Comparison of ENCODE assay signal across 9 cellular contexts in genomic region chr21:39676054-39676771, GRCh38.
DNase-seq lines count a peak whose midpoint lies in the region; ATAC-seq, FAIRE-seq and TF ChIP-seq lines count a peak whose summit lies in the region.
"Had no signal": no experiment of that assay in that cellular context is flagged by ENCODE, and none has a peak within 500 bp of the region (broad histone marks: within the 10 kb centered on the region; RNA-seq: fewer than 3 reads in every experiment).

No MANE protein-coding gene starts in this region.

- CTCF ChIA-PET in HepG2 (lab: Yijun Ruan, JAX; ENCODE audit: low intra/inter-chr PET ratio, low total read pairs), result no interaction called here
- CTCF ChIA-PET in activated CD4-positive, alpha-beta T cell treated with anti-CD3 and anti-CD28 coated beads, Interleukin-2, amount 10 ng/mL, durations not matched to agents 7 days and 5 days (lab: Charles Lee), result no interaction called here

- TF ChIP-seq EP300 in HepG2 (IDR thresholded peaks at IDR 0.05; ENCODE audit: low read depth in 2 of 2, low read length in 2 of 2) (no peak), HepG2 (CRISPR knock-in tag; IDR thresholded peaks at IDR 0.05; ENCODE audit: borderline replicate concordance) (no peak)

- intact Hi-C loops in activated T-helper 1 cell treated with anti-CD3 and anti-CD28 coated beads, Interleukin-12 subunit alpha, Interleukin-12 subunit beta, Interleukin-2, Interleukin-4 antibody, amounts not matched to agents 30 ng/mL and 10 ng/mL and 1 ng/mL, durations not matched to agents 14 hours and 24 hours and 36 hours (cut with micrococcal nuclease), result no loop called here
- intact Hi-C loops in HepG2 (cut with micrococcal nuclease; ENCODE audit: unreplicated experiment), result no loop called here

- in situ Hi-C loops in HepG2 (cut with HindIII; ENCODE audit: extremely low pct_ligation_motif_present, low pct_unique_long_range_greater_than_20kb), result no loop called here

- H3K27ac ChIP-seq in HepG2 (ENCODE audit: extremely low read length, insufficient read depth, low read length), result no peak overlapping the region
- H3K27ac ChIP-seq: BLaER1 treated with 17β-estradiol and CSF1 and Interleukin-3, amounts not matched to agents 10 nM and 100 nM had no signal

- no peak overlapping the region for H2AFZ ChIP-seq in HepG2 (ENCODE audit: low read length)

- H3K9me3 Mint-ChIP-seq in activated T-helper 1 cell treated with anti-CD3 and anti-CD28 coated beads, Interleukin-12 subunit alpha, Interleukin-12 subunit beta, Interleukin-2, Interleukin-4 antibody, amounts not matched to agents 30 ng/mL and 10 ng/mL and 1 ng/mL, durations not matched to agents 14 hours and 24 hours and 36 hours, result peaks cover 4% of the 10 kb centered on the region
- no peaks in the 10 kb centered on the region for H3K9me3 Mint-ChIP-seq in immature natural killer cell
- no peaks in the 10 kb centered on the region for H3K9me3 Mint-ChIP-seq in activated CD4-positive, alpha-beta T cell treated with anti-CD3 and anti-CD28 coated beads, Interleukin-2, amount 10 ng/mL, durations not matched to agents 7 days and 5 days

- no peaks in the 10 kb centered on the region for H3K36me3 Mint-ChIP-seq in activated T-helper 1 cell treated with anti-CD3 and anti-CD28 coated beads, Interleukin-12 subunit alpha, Interleukin-12 subunit beta, Interleukin-2, Interleukin-4 antibody, amounts not matched to agents 30 ng/mL and 10 ng/mL and 1 ng/mL, durations not matched to agents 14 hours and 24 hours and 36 hours (ENCODE audit: low read depth)
- no peaks in the 10 kb centered on the region for H3K36me3 Mint-ChIP-seq in immature natural killer cell
- H3K36me3 Mint-ChIP-seq in activated CD4-positive, alpha-beta T cell treated with anti-CD3 and anti-CD28 coated beads, Interleukin-2, amount 10 ng/mL, durations not matched to agents 7 days and 5 days (ENCODE audit: low read depth), result no peaks in the 10 kb centered on the region

- no peaks in the 10 kb centered on the region for H3K79me2 ChIP-seq in HepG2 (ENCODE audit: insufficient read depth, low read length)

- H3K4me1 ChIP-seq in BE2C, result no peaks in the 10 kb centered on the region
- H3K4me1 ChIP-seq in HepG2 (ENCODE audit: insufficient read depth, low read length), result no peaks in the 10 kb centered on the region
- H3K4me1 ChIP-seq: BLaER1 treated with 17β-estradiol and CSF1 and Interleukin-3, amounts not matched to agents 10 nM and 100 nM had no signal

- FAIRE-seq in HepG2 (lab: Jason Lieb, UNC), result no peak

- H3K4me1 Mint-ChIP-seq in activated T-helper 1 cell treated with anti-CD3 and anti-CD28 coated beads, Interleukin-12 subunit alpha, Interleukin-12 subunit beta, Interleukin-2, Interleukin-4 antibody, amounts not matched to agents 30 ng/mL and 10 ng/mL and 1 ng/mL, durations not matched to agents 14 hours and 24 hours and 36 hours (ENCODE audit: low read depth), result no peaks in the 10 kb centered on the region
- no peaks in the 10 kb centered on the region for H3K4me1 Mint-ChIP-seq in immature natural killer cell
- no peaks in the 10 kb centered on the region for H3K4me1 Mint-ChIP-seq in activated CD4-positive, alpha-beta T cell treated with anti-CD3 and anti-CD28 coated beads, Interleukin-2, amount 10 ng/mL, durations not matched to agents 7 days and 5 days

- no peak overlapping the region for H3K4me3 ChIP-seq in BE2C (ENCODE audit: low read depth, low read length)
- no peak overlapping the region for H3K4me3 ChIP-seq in HepG2 (replicated peaks in 1 of 3; ENCODE audit: insufficient read depth in 1 of 3, low read depth in 2 of 3, low read length in 3 of 3)
- H3K4me3 ChIP-seq: BLaER1 treated with 17β-estradiol and CSF1 and Interleukin-3, amounts not matched to agents 10 nM and 100 nM had no signal

- no peak overlapping the region for H3K4me3 Mint-ChIP-seq in activated T-helper 1 cell treated with anti-CD3 and anti-CD28 coated beads, Interleukin-12 subunit alpha, Interleukin-12 subunit beta, Interleukin-2, Interleukin-4 antibody, amounts not matched to agents 30 ng/mL and 10 ng/mL and 1 ng/mL, durations not matched to agents 14 hours and 24 hours and 36 hours
- no peak overlapping the region for H3K4me3 Mint-ChIP-seq in immature natural killer cell
- H3K4me3 Mint-ChIP-seq in activated CD4-positive, alpha-beta T cell treated with anti-CD3 and anti-CD28 coated beads, Interleukin-2, amount 10 ng/mL, durations not matched to agents 7 days and 5 days, result no peak overlapping the region

- no peaks in the 10 kb centered on the region for H3K9me3 ChIP-seq in BE2C
- H3K9me3 ChIP-seq in HepG2 (ENCODE audit: low read length), result no peaks in the 10 kb centered on the region

- TF ChIP-seq POLR2A in HepG2 (IDR thresholded peaks at IDR 0.05; ENCODE audit: insufficient read depth in 1 of 2, low read depth in 2 of 2, low read length in 2 of 2), result no peak

- H3K9ac ChIP-seq in HepG2 (ENCODE audit: insufficient read depth, low read depth, low read length), result no peak overlapping the region
- H3K9ac ChIP-seq: BLaER1 treated with 17β-estradiol and CSF1 and Interleukin-3, amounts not matched to agents 10 nM and 100 nM had no signal

- peak overlapping the region; percentile 16 for H3K27ac Mint-ChIP-seq in activated T-helper 1 cell treated with anti-CD3 and anti-CD28 coated beads, Interleukin-12 subunit alpha, Interleukin-12 subunit beta, Interleukin-2, Interleukin-4 antibody, amounts not matched to agents 30 ng/mL and 10 ng/mL and 1 ng/mL, durations not matched to agents 14 hours and 24 hours and 36 hours
- no peak overlapping the region for H3K27ac Mint-ChIP-seq in immature natural killer cell
- H3K27ac Mint-ChIP-seq in activated CD4-positive, alpha-beta T cell treated with anti-CD3 and anti-CD28 coated beads, Interleukin-2, amount 10 ng/mL, durations not matched to agents 7 days and 5 days, result no peak overlapping the region

- ATAC-seq in HepG2 (peak; percentile 93), HG02571 (IDR thresholded peaks at IDR 0.05; ENCODE audit: unreplicated experiment) (no peak)

- TF ChIP-seq RAD21 in HepG2 (CRISPR knock-in tag; IDR thresholded peaks at IDR 0.05), result no peak

- DNase-seq in BE2C, result peak; percentile 59
- peak; percentile 93 for DNase-seq in NCI-H128 (lab: John Stamatoyannopoulos, UW; ENCODE audit: unreplicated experiment)
- no peak for DNase-seq in activated T-helper 1 cell treated with anti-CD3 and anti-CD28 coated beads, Interleukin-12 subunit alpha, Interleukin-12 subunit beta, Interleukin-2, Interleukin-4 antibody, amounts not matched to agents 30 ng/mL and 10 ng/mL and 1 ng/mL, durations not matched to agents 14 hours and 24 hours and 36 hours (ENCODE audit: low spot score)
- DNase-seq in HepG2 (ENCODE audit: low spot score), result peak; percentile 17
- no peak for DNase-seq in activated T-cell treated with anti-CD3 and anti-CD28 coated beads, Interleukin-2, amount 50 U/mL, for 1 hour
- DNase-seq in immature natural killer cell, result no peak
- no peak for DNase-seq in activated CD4-positive, alpha-beta T cell treated with anti-CD3 and anti-CD28 coated beads, Interleukin-2, amount 10 ng/mL, durations not matched to agents 7 days and 5 days

- H3K27me3 ChIP-seq in BE2C (no peaks in the 10 kb centered on the region), HepG2 (ENCODE audit: control insufficient read depth in 1 of 2, insufficient read depth in 2 of 2, low read length in 2 of 2) (peaks cover 0 to 9% of the 10 kb centered on the region in 2 experiments; a peak in 1 of 5 replicates)
- H3K27me3 ChIP-seq: BLaER1 treated with 17β-estradiol and CSF1 and Interleukin-3, amounts not matched to agents 10 nM and 100 nM had no signal

- no peaks in the 10 kb centered on the region for H4K20me1 ChIP-seq in HepG2 (ENCODE audit: insufficient read depth, low read length)
- H4K20me1 ChIP-seq: BLaER1 treated with 17β-estradiol and CSF1 and Interleukin-3, amounts not matched to agents 10 nM and 100 nM had no signal

- no TSS peak for BruUV-seq in HepG2 (replicated peaks; lab: Mats Ljungman, UMichigan)

- 40% methylated on average over 15 of the region's 17 CpGs for WGBS in HepG2 (ENCODE audit: low lambda C conversion rate)

- no peaks in the 10 kb centered on the region for H3K36me3 ChIP-seq in BE2C
- H3K36me3 ChIP-seq in HepG2 (replicated peaks in 1 of 2; ENCODE audit: control insufficient read depth in 1 of 2, insufficient read depth in 2 of 2, low read length in 2 of 2), result no peaks in the 10 kb centered on the region
- H3K36me3 ChIP-seq: BLaER1 treated with 17β-estradiol and CSF1 and Interleukin-3, amounts not matched to agents 10 nM and 100 nM had no signal

- TF ChIP-seq CTCF in BE2C (IDR thresholded peaks at IDR 0.05; ENCODE audit: low read depth, low read length), result no peak
- TF ChIP-seq CTCF in HepG2 (CRISPR knock-in tag; IDR thresholded peaks at IDR 0.05), result no peak

- H3K27me3 Mint-ChIP-seq in activated T-helper 1 cell treated with anti-CD3 and anti-CD28 coated beads, Interleukin-12 subunit alpha, Interleukin-12 subunit beta, Interleukin-2, Interleukin-4 antibody, amounts not matched to agents 30 ng/mL and 10 ng/mL and 1 ng/mL, durations not matched to agents 14 hours and 24 hours and 36 hours (ENCODE audit: insufficient read depth), result no peaks in the 10 kb centered on the region
- peaks cover 3 to 5% (median 3%) of the 10 kb centered on the region in 3 donors for H3K27me3 Mint-ChIP-seq in immature natural killer cell (ENCODE audit: low read depth in 3 of 3)
- H3K27me3 Mint-ChIP-seq in activated CD4-positive, alpha-beta T cell treated with anti-CD3 and anti-CD28 coated beads, Interleukin-2, amount 10 ng/mL, durations not matched to agents 7 days and 5 days, result no peaks in the 10 kb centered on the region

- POLR2A ChIA-PET in HepG2 (lab: Yijun Ruan, JAX), result no interaction called here
- POLR2A ChIA-PET in activated CD4-positive, alpha-beta T cell treated with anti-CD3 and anti-CD28 coated beads, Interleukin-2, amount 10 ng/mL, durations not matched to agents 7 days and 5 days (lab: Charles Lee), result no interaction called here

- H3K4me2 ChIP-seq in HepG2 (ENCODE audit: low read depth, low read length), result no peak overlapping the region
- H3K4me2 ChIP-seq: BLaER1 treated with 17β-estradiol and CSF1 and Interleukin-3, amounts not matched to agents 10 nM and 100 nM had no signal

TF ChIP-seq in HepG2, 621 proteins besides CTCF, POLR2A, EP300 and RAD21 (continues in another document):
- no peak for TF ChIP-seq HDAC6 (IDR thresholded peaks at IDR 0.05; ENCODE audit: low read depth, low read length)
- TF ChIP-seq DDIT3 (CRISPR knock-in tag; IDR thresholded peaks at IDR 0.05), result no peak
- no peak for TF ChIP-seq PBX3 (CRISPR knock-in tag; IDR thresholded peaks at IDR 0.05; ENCODE audit: borderline replicate concordance)

Comparison
In these comparisons a context has a peak if more than half of its experiments do, and no peak if none do; other contexts are left out.
1. DNase-seq: peak in BE2C (single experiment), NCI-H128 (single experiment) and HepG2 (single experiment); none in activated T-helper 1 cell treated with anti-CD3 and anti-CD28 coated beads, Interleukin-12 subunit alpha, Interleukin-12 subunit beta, Interleukin-2, Interleukin-4 antibody, amounts not matched to agents 30 ng/mL and 10 ng/mL and 1 ng/mL, durations not matched to agents 14 hours and 24 hours and 36 hours (single experiment), activated T-cell treated with anti-CD3 and anti-CD28 coated beads, Interleukin-2, amount 50 U/mL, for 1 hour (single experiment), immature natural killer cell (0 of 3) and activated CD4-positive, alpha-beta T cell treated with anti-CD3 and anti-CD28 coated beads, Interleukin-2, amount 10 ng/mL, durations not matched to agents 7 days and 5 days (single experiment).